In the genomic region with DNA sequence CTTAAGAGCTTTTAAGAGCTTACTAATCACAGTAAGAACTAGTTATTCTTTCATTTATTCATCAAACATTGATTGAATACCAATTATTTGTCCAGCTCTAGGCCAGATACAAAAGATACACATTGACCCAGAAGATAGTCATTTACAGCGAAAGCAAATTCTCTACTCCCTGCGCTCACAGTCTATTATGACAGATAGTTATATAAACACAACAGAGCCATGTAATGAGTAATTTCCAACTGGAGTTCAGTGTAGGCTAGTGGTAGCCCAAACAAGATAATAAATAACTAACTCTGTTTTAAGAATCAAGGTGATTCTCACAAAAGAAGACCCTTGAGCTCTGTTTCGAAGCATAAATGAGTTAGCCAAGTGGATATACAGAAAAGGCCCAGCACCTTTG, we compare ENCODE assay signal across 24 cellular contexts.
"Had no signal": no experiment of that assay in that cellular context is flagged by ENCODE, and none has a peak within 500 bp of the region (broad histone marks: within the 10 kb centered on the region; RNA-seq: fewer than 3 reads in every experiment).

No MANE protein-coding gene starts in this region.

- H3K36me3 ChIP-seq: colonic mucosa, esophagus muscularis mucosa, esophagus squamous epithelium, gastrocnemius medialis, gastroesophageal sphincter, heart left ventricle, heart right ventricle had no signal

- H3K27me3 ChIP-seq: colonic mucosa, esophagus muscularis mucosa, esophagus squamous epithelium, foreskin keratinocyte, gastrocnemius medialis, gastroesophageal sphincter, heart left ventricle, heart right ventricle had no signal

- ATAC-seq: effector memory CD8-positive, alpha-beta T cell; esophagus mucosa; foreskin keratinocyte; gastrocnemius medialis; gastroesophageal sphincter; heart left ventricle; heart right ventricle had no signal

- H3K4me3 ChIP-seq: colonic mucosa, coronary artery, dorsolateral prefrontal cortex, esophagus muscularis mucosa, esophagus squamous epithelium, gastrocnemius medialis, gastroesophageal sphincter, heart left ventricle, heart right ventricle had no signal

- H3K4me1 ChIP-seq: colonic mucosa, esophagus muscularis mucosa, esophagus squamous epithelium, foreskin keratinocyte, gastrocnemius medialis, gastroesophageal sphincter, heart left ventricle, heart right ventricle had no signal

- H3K9me3 ChIP-seq: colonic mucosa, esophagus squamous epithelium, gastrocnemius medialis had no signal

- DNase-seq: colonic mucosa; cortex of kidney; dermis blood vessel endothelial cell; dorsolateral prefrontal cortex; effector CD4-positive, alpha-beta T cell; effector CD8-positive, alpha-beta T cell; effector memory CD4-positive, alpha-beta T cell; effector memory CD8-positive, alpha-beta T cell; endodermal cell; erythroblast; esophagus squamous epithelium; foreskin fibroblast; foreskin keratinocyte; foreskin melanocyte; gastrocnemius medialis; glutamatergic neuron; head of caudate nucleus; heart left ventricle; heart right ventricle had no signal

- H3K27ac ChIP-seq: colonic mucosa, coronary artery, dorsolateral prefrontal cortex, epithelial cell of prostate, esophagus muscularis mucosa, esophagus squamous epithelium, foreskin keratinocyte, gastrocnemius medialis, gastroesophageal sphincter, heart left ventricle, heart right ventricle had no signal
